Comparison of ENCODE assay signal across 8 cellular contexts in genomic region chr21:17819114-17819877, GRCh38. TPM values are rescaled to one million over a fixed set of nuclear protein-coding genes. Genes with fewer than 3 reads are reported as not detected.
DNase-seq lines count a peak whose midpoint lies in the region; ATAC-seq and TF ChIP-seq lines count a peak whose summit lies in the region.

Gene C21orf91 (minus strand): TSS chr21:17819356. CDS start chr21:17818318, 1,038 bp downstream.

- peak; percentile 74 to 89 (median 85) for DNase-seq in CD4-positive, alpha-beta T cell
- DNase-seq in NCI-H82 treated with DMSO at 0.1 percent for 48 hours (lab: John Stamatoyannopoulos, UW; ENCODE audit: unreplicated experiment), result peak; percentile 83
- peak; percentile 61 to 80 for DNase-seq in activated CD8-positive, alpha-beta memory T cell treated with anti-CD3 and anti-CD28 coated beads for 1 hour (ENCODE audit: extremely low read depth in 1 of 2, low read depth in 1 of 2)
- peak; percentile 96 for DNase-seq in medulla oblongata (ENCODE audit: extremely low spot score)
- DNase-seq in stimulated activated CD8-positive, alpha-beta memory T cell treated with anti-CD3 and anti-CD28 coated beads, Interleukin-12 subunit alpha, Interleukin-12 subunit beta, amount 100 ng/mL, for 1 hour (ENCODE audit: low read depth), result peak; percentile 83

- intact Hi-C loops in CD4-positive, alpha-beta T cell (cut with DNase I, micrococcal nuclease), result loop anchor here (1.0 to 10.0 kb wide), 8 partner anchors 14 to 304 kb away; partner anchors contain the start of genes BTG3 (in 1 of the 2) and CXADR (in 1 of the 2)

- H3K27me3 ChIP-seq in CD4-positive, alpha-beta T cell (ENCODE audit: control insufficient read depth, insufficient read depth, low read length), result no peaks in the 10 kb centered on the region
- H3K27me3 ChIP-seq in ectodermal cell (ENCODE audit: control insufficient read depth, insufficient read depth, low read length, poor library complexity, severe bottlenecking), result no peaks in the 10 kb centered on the region

- no peaks in the 10 kb centered on the region for H3K9me3 Mint-ChIP-seq in CD4-positive, alpha-beta T cell

- H3K9me3 ChIP-seq in CD4-positive, alpha-beta T cell (ENCODE audit: control insufficient read depth, low read length), result no peaks in the 10 kb centered on the region
- no peaks in the 10 kb centered on the region for H3K9me3 ChIP-seq in ectodermal cell (ENCODE audit: control insufficient read depth, low read length)

- no peaks in the 10 kb centered on the region for H3K27me3 Mint-ChIP-seq in CD4-positive, alpha-beta T cell

- 0% methylated on average over 78 of the region's 78 CpGs for WGBS in ectodermal cell, 2 experiments

- H3K4me3 ChIP-seq in ectodermal cell (ENCODE audit: insufficient read depth, low read depth, low read length), result peak within 1 kb of the TSS; percentile 85

- POLR2A ChIA-PET in CD4-positive, alpha-beta T cell (lab: Charles Lee), result interaction anchor here (0.9 to 5.8 kb wide), 18 partner anchors 9 to 208 kb away, joined by 3 to 167 read pairs (median 8); no protein-coding TSS in a partner anchor

- no peaks in the 10 kb centered on the region for H3K4me1 ChIP-seq in ectodermal cell (ENCODE audit: control insufficient read depth, insufficient read depth, low read length)

- peak; percentile 85 for ATAC-seq in CD4-positive, alpha-beta T cell (ENCODE audit: poor library complexity)
- ATAC-seq in GM19438 (IDR thresholded peaks at IDR 0.05; ENCODE audit: low read depth, unreplicated experiment) (peak; percentile 88), HG03571 (IDR thresholded peaks at IDR 0.05; ENCODE audit: unreplicated experiment) (peak; percentile 90)

- peaks cover 53% of the 10 kb centered on the region for H3K4me1 Mint-ChIP-seq in CD4-positive, alpha-beta T cell (ENCODE audit: low read depth)

- H3K36me3 Mint-ChIP-seq in CD4-positive, alpha-beta T cell (ENCODE audit: low read depth), result peaks cover 40% of the 10 kb centered on the region

- peak within 1 kb of the TSS; percentile 97 for H3K4me3 Mint-ChIP-seq in CD4-positive, alpha-beta T cell

- H3K27ac ChIP-seq in CD4-positive, alpha-beta T cell (ENCODE audit: low read depth, low read length), result peak within 1 kb of the TSS; percentile 92
- H3K27ac ChIP-seq in ectodermal cell (ENCODE audit: insufficient read depth, low read depth, low read length, poor library complexity, severe bottlenecking), result peak within 1 kb of the TSS; percentile 97

- no peak for TF ChIP-seq CTCF in CD4-positive, alpha-beta T cell (IDR thresholded peaks at IDR 0.05)

- CTCF ChIA-PET in CD4-positive, alpha-beta T cell (lab: Charles Lee), result interaction anchor here (1.1 to 1.7 kb wide), 2 partner anchors 13 to 36 kb away, joined by 3 to 4 read pairs; no protein-coding TSS in a partner anchor

- H3K27ac Mint-ChIP-seq in CD4-positive, alpha-beta T cell, result peak within 1 kb of the TSS; percentile 95

- peaks cover 4% of the 10 kb centered on the region for H3K36me3 ChIP-seq in ectodermal cell (ENCODE audit: control insufficient read depth, insufficient read depth, low read length)

RNA-seq across cellular contexts. Expression of gene C21orf91, which starts in this region (rescaled TPM):
- total RNA-seq in CD4-positive, alpha-beta T cell, result 10 to 100 TPM; 40.9 to 42.2 TPM
- 34.6 TPM for polyA plus RNA-seq in ectodermal cell (2013, experiment 1 of 4)
- polyA plus RNA-seq in ectodermal cell (2013, experiment 2 of 4), result 33.0 TPM
- 28.3 TPM for polyA plus RNA-seq in ectodermal cell (2013, experiment 3 of 4)
- 37.0 TPM for polyA plus RNA-seq in ectodermal cell (2013, experiment 4 of 4)

Comparison
In these comparisons a context has a peak if more than half of its experiments do, and no peak if none do; other contexts are left out.
1. Peak in every context shown above with its lines: DNase-seq, ATAC-seq, H3K4me3 ChIP-seq and H3K27ac ChIP-seq.